1 cellular context compared by ENCODE assay signal in the genomic region with DNA sequence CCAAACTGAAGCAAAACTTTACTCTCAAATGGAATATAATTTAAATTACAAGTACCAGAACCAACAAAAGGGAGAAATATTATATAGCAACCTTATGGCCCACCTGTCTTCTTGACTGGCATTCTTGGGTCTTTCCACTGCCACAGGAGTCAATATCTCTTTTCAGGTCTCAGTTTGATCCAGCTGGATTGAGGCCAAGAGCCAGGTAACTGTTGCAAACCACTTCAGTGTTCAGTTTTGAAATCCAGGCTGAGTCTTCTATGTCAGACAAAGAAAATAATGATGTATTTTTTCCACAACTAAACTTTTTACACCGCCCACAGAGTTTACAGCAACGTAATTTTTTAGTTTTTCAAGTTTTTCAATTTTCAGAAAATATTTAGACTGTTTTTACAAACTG.
TF ChIP-seq lines count a peak whose summit lies in the region.

No MANE protein-coding gene starts in this region.

TF ChIP-seq in HepG2, 621 proteins besides CTCF, POLR2A, EP300 and RAD21:
- TF ChIP-seq ZNF121 (CRISPR knock-in tag; IDR thresholded peaks at IDR 0.05) (no peak), MZF1 (CRISPR knock-in tag; IDR thresholded peaks at IDR 0.05; ENCODE audit: borderline replicate concordance) (no peak), NRL (CRISPR knock-in tag; IDR thresholded peaks at IDR 0.05; ENCODE audit: borderline replicate concordance) (no peak), MED13 (CRISPR knock-in tag; IDR thresholded peaks at IDR 0.05) (no peak), BRCA1 (CRISPR knock-in tag; IDR thresholded peaks at IDR 0.05) (no peak), NPAS2 (CRISPR knock-in tag; IDR thresholded peaks at IDR 0.05; ENCODE audit: borderline replicate concordance) (no peak)
- TF ChIP-seq, protein P1, sequence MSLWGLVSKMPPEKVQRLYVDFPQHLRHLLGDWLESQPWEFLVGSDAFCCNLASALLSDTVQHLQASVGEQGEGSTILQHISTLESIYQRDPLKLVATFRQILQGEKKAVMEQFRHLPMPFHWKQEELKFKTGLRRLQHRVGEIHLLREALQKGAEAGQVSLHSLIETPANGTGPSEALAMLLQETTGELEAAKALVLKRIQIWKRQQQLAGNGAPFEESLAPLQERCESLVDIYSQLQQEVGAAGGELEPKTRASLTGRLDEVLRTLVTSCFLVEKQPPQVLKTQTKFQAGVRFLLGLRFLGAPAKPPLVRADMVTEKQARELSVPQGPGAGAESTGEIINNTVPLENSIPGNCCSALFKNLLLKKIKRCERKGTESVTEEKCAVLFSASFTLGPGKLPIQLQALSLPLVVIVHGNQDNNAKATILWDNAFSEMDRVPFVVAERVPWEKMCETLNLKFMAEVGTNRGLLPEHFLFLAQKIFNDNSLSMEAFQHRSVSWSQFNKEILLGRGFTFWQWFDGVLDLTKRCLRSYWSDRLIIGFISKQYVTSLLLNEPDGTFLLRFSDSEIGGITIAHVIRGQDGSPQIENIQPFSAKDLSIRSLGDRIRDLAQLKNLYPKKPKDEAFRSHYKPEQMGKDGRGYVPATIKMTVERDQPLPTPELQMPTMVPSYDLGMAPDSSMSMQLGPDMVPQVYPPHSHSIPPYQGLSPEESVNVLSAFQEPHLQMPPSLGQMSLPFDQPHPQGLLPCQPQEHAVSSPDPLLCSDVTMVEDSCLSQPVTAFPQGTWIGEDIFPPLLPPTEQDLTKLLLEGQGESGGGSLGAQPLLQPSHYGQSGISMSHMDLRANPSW (CRISPR knock-in tag; IDR thresholded peaks at IDR 0.05; ENCODE audit: borderline replicate concordance), result no peak
